In genomic region chr7:157292258-157292657, GRCh38 we compare ENCODE assay signal across 16 cellular contexts. TPM values are rescaled to one million over a fixed set of nuclear protein-coding genes. Genes with fewer than 3 reads are reported as not detected.
DNase-seq lines count a peak whose midpoint lies in the region; ATAC-seq and TF ChIP-seq lines count a peak whose summit lies in the region.
"Had no signal": no experiment of that assay in that cellular context is flagged by ENCODE, and none has a peak within 500 bp of the region (broad histone marks: within the 10 kb centered on the region; RNA-seq: fewer than 3 reads in every experiment).

No MANE protein-coding gene starts in this region.

- H3K4me3 Mint-ChIP-seq in activated CD4-positive, alpha-beta T cell treated with anti-CD3 and anti-CD28 coated beads for 36 hours = no peak overlapping the region
- H3K4me3 Mint-ChIP-seq in activated CD4-positive, alpha-beta T cell treated with anti-CD3 and anti-CD28 coated beads, Interleukin-2, amount 10 ng/mL, durations not matched to agents 7 days and 5 days = no peak overlapping the region
- peak overlapping the region; percentile 34 for H3K4me3 Mint-ChIP-seq in T-helper 17 cell
- H3K4me3 Mint-ChIP-seq: CD8-positive, alpha-beta memory T cell; H9 had no signal

- POLR2A ChIA-PET in activated CD4-positive, alpha-beta T cell treated with anti-CD3 and anti-CD28 coated beads for 36 hours (lab: Charles Lee) = no interaction called here
- POLR2A ChIA-PET in activated CD4-positive, alpha-beta T cell treated with anti-CD3 and anti-CD28 coated beads, Interleukin-2, amount 10 ng/mL, durations not matched to agents 7 days and 5 days (lab: Charles Lee) = no interaction called here

- CTCF ChIA-PET in activated CD4-positive, alpha-beta T cell treated with anti-CD3 and anti-CD28 coated beads for 36 hours (lab: Charles Lee) = interaction anchor here (0.6 kb wide), 1 partner anchor 22 kb away, joined by 3 read pairs; no protein-coding TSS in a partner anchor
- CTCF ChIA-PET in activated CD4-positive, alpha-beta T cell treated with anti-CD3 and anti-CD28 coated beads, Interleukin-2, amount 10 ng/mL, durations not matched to agents 7 days and 5 days (lab: Charles Lee) = interaction anchor here (0.7 kb wide), 1 partner anchor 25 kb away, joined by 3 read pairs; no protein-coding TSS in a partner anchor

- no peaks in the 10 kb centered on the region for H3K9me3 ChIP-seq in T-helper 17 cell (ENCODE audit: control insufficient read depth, low read length, poor library complexity, severe bottlenecking)
- H3K9me3 ChIP-seq in esophagus squamous epithelium = no peaks in the 10 kb centered on the region
- no peaks in the 10 kb centered on the region for H3K9me3 ChIP-seq in suprapubic skin
- H3K9me3 ChIP-seq: BLaER1 had no signal

- no peaks in the 10 kb centered on the region for H3K4me1 Mint-ChIP-seq in activated CD4-positive, alpha-beta T cell treated with anti-CD3 and anti-CD28 coated beads for 36 hours
- H3K4me1 Mint-ChIP-seq in activated CD4-positive, alpha-beta T cell treated with anti-CD3 and anti-CD28 coated beads, Interleukin-2, amount 10 ng/mL, durations not matched to agents 7 days and 5 days = no peaks in the 10 kb centered on the region
- peaks cover 10% of the 10 kb centered on the region for H3K4me1 Mint-ChIP-seq in T-helper 17 cell
- H3K4me1 Mint-ChIP-seq: CD8-positive, alpha-beta memory T cell had no signal

- no peak for DNase-seq in activated CD4-positive, alpha-beta T cell treated with anti-CD3 and anti-CD28 coated beads for 36 hours
- DNase-seq in activated CD4-positive, alpha-beta T cell treated with anti-CD3 and anti-CD28 coated beads, Interleukin-2, amount 10 ng/mL, durations not matched to agents 7 days and 5 days = no peak
- DNase-seq in T-helper 17 cell = no peak
- no peak for DNase-seq in esophagus squamous epithelium (lab: John Stamatoyannopoulos, UW)
- DNase-seq in suprapubic skin (ENCODE audit: low spot score in 2 of 2) = no peak
- DNase-seq in NOMO-1 (lab: John Stamatoyannopoulos, UW; ENCODE audit: unreplicated experiment in 2 of 2) = no peak
- DNase-seq in OCI-M2 (lab: John Stamatoyannopoulos, UW; ENCODE audit: unreplicated experiment) = no peak
- no peak for DNase-seq in Right ventricle myocardium superior
- DNase-seq: CD8-positive, alpha-beta memory T cell; NCI-H1092; NCI-H2227 treated with DMSO at 0.1 percent for 48 hours; NCI-H526; SHP77 had no signal

- peak overlapping the region; percentile 40 for H3K27ac Mint-ChIP-seq in activated CD4-positive, alpha-beta T cell treated with anti-CD3 and anti-CD28 coated beads for 36 hours
- no peak overlapping the region for H3K27ac Mint-ChIP-seq in activated CD4-positive, alpha-beta T cell treated with anti-CD3 and anti-CD28 coated beads, Interleukin-2, amount 10 ng/mL, durations not matched to agents 7 days and 5 days
- no peak overlapping the region for H3K27ac Mint-ChIP-seq in T-helper 17 cell

- H3K27me3 ChIP-seq in esophagus squamous epithelium (peaks cover 0 to 8% (median 0%) of the 10 kb centered on the region in 4 donors), suprapubic skin (no peaks in the 10 kb centered on the region)
- H3K27me3 ChIP-seq: BLaER1 had no signal

- no peak for TF ChIP-seq EP300 in suprapubic skin (IDR thresholded peaks at IDR 0.05)

- H3K27me3 Mint-ChIP-seq in activated CD4-positive, alpha-beta T cell treated with anti-CD3 and anti-CD28 coated beads for 36 hours = no peaks in the 10 kb centered on the region
- H3K27me3 Mint-ChIP-seq in activated CD4-positive, alpha-beta T cell treated with anti-CD3 and anti-CD28 coated beads, Interleukin-2, amount 10 ng/mL, durations not matched to agents 7 days and 5 days = peaks cover 3% of the 10 kb centered on the region
- H3K27me3 Mint-ChIP-seq in T-helper 17 cell = peaks cover 5% of the 10 kb centered on the region

- peak overlapping the region in 1 of 4 donors; percentile 32 for H3K4me3 ChIP-seq in esophagus squamous epithelium
- no peak overlapping the region for H3K4me3 ChIP-seq in suprapubic skin
- H3K4me3 ChIP-seq: BLaER1 had no signal

- H3K36me3 ChIP-seq in esophagus squamous epithelium = no peaks in the 10 kb centered on the region
- H3K36me3 ChIP-seq in suprapubic skin = no peaks in the 10 kb centered on the region
- H3K36me3 ChIP-seq: BLaER1 had no signal

- TF ChIP-seq CTCF in esophagus squamous epithelium (IDR thresholded peaks at IDR 0.05) (no peak), suprapubic skin (IDR thresholded peaks at IDR 0.05) (no peak)

- intact Hi-C loops in activated CD4-positive, alpha-beta T cell treated with anti-CD3 and anti-CD28 coated beads for 36 hours (cut with DNase I, micrococcal nuclease) = no loop called here
- intact Hi-C loops in esophagus squamous epithelium (cut with DNase I) = no loop called here
- intact Hi-C loops in Right ventricle myocardium superior (cut with DNase I) = no loop called here

- H3K9me3 Mint-ChIP-seq in activated CD4-positive, alpha-beta T cell treated with anti-CD3 and anti-CD28 coated beads for 36 hours (ENCODE audit: low read depth) = no peaks in the 10 kb centered on the region
- no peaks in the 10 kb centered on the region for H3K9me3 Mint-ChIP-seq in activated CD4-positive, alpha-beta T cell treated with anti-CD3 and anti-CD28 coated beads, Interleukin-2, amount 10 ng/mL, durations not matched to agents 7 days and 5 days
- H3K9me3 Mint-ChIP-seq: CD8-positive, alpha-beta memory T cell had no signal

- no peaks in the 10 kb centered on the region for H3K36me3 Mint-ChIP-seq in activated CD4-positive, alpha-beta T cell treated with anti-CD3 and anti-CD28 coated beads for 36 hours (ENCODE audit: low read depth)
- no peaks in the 10 kb centered on the region for H3K36me3 Mint-ChIP-seq in activated CD4-positive, alpha-beta T cell treated with anti-CD3 and anti-CD28 coated beads, Interleukin-2, amount 10 ng/mL, durations not matched to agents 7 days and 5 days (ENCODE audit: low read depth)
- peaks cover 3% of the 10 kb centered on the region for H3K36me3 Mint-ChIP-seq in T-helper 17 cell (ENCODE audit: low read depth)
- H3K36me3 Mint-ChIP-seq: CD8-positive, alpha-beta memory T cell had no signal

- H3K27ac ChIP-seq in esophagus squamous epithelium (peak overlapping the region; percentile 77 to 92 (median 89)), suprapubic skin (peak overlapping the region; percentile 86)
- H3K27ac ChIP-seq: 22Rv1, BLaER1 had no signal

- H3K4me1 ChIP-seq in esophagus squamous epithelium = peaks cover 19 to 73% (median 22%) of the 10 kb centered on the region in 3 donors
- H3K4me1 ChIP-seq in suprapubic skin = peaks cover 44% of the 10 kb centered on the region

- WGBS in esophagus squamous epithelium, 2 donors = 76 to 77% methylated on average over 9 of the region's 9 CpGs
- 77% methylated on average over 9 of the region's 9 CpGs for WGBS in suprapubic skin

- ATAC-seq in activated CD4-positive, alpha-beta T cell treated with anti-CD3 and anti-CD28 coated beads for 36 hours = no peak
- ATAC-seq in T-helper 17 cell = no peak
- ATAC-seq in Right ventricle myocardium superior (ENCODE audit: poor library complexity) = no peak

- no peak for TF ChIP-seq POLR2A in esophagus squamous epithelium (IDR thresholded peaks at IDR 0.05)
- no peak for TF ChIP-seq POLR2A in suprapubic skin (IDR thresholded peaks at IDR 0.05)

RNA-seq across cellular contexts. Expression of gene DNAJB6, which starts 44.5 kb away (rescaled TPM):
- 10 to 100 TPM; 89.9 to 92.9 TPM for total RNA-seq in activated CD4-positive, alpha-beta T cell treated with anti-CD3 and anti-CD28 coated beads for 36 hours
- 10 to 100 TPM; 67.8 to 68.9 TPM for total RNA-seq in activated CD4-positive, alpha-beta T cell treated with anti-CD3 and anti-CD28 coated beads, Interleukin-2, amount 10 ng/mL, durations not matched to agents 7 days and 5 days
- total RNA-seq in T-helper 17 cell = 100 to 1,000 TPM; 266 to 278 TPM
- 100 to 1,000 TPM in 3 of 4 donors, 10 to 100 TPM in 1; 96.5 to 193 (median 160) TPM for total RNA-seq in esophagus squamous epithelium
- total RNA-seq in suprapubic skin = 100 to 1,000 TPM; 152 to 230 (median 185) TPM
- 191 TPM for total RNA-seq in Right ventricle myocardium superior
